Comparison of ENCODE assay signal across 11 cellular contexts in genomic region chr1:77926561-77927357, GRCh38. TPM values are rescaled to one million over a fixed set of nuclear protein-coding genes. Genes with fewer than 3 reads are reported as not detected.
DNase-seq lines count a peak whose midpoint lies in the region; ATAC-seq and TF ChIP-seq lines count a peak whose summit lies in the region.
"Had no signal": no experiment of that assay in that cellular context is flagged by ENCODE, and none has a peak within 500 bp of the region (broad histone marks: within the 10 kb centered on the region; RNA-seq: fewer than 3 reads in every experiment).

No MANE protein-coding gene starts in this region.

- H3K27ac ChIP-seq in stomach smooth muscle (ENCODE audit: low read length), result peak overlapping the region; percentile 1
- H3K27ac ChIP-seq in sigmoid colon, result peak overlapping the region in 2 of 4 donors; percentile 33 to 45

- H3K9ac ChIP-seq in stomach smooth muscle (ENCODE audit: low read length in 2 of 2), result no peak overlapping the region

- no peaks in the 10 kb centered on the region for H3K9me3 ChIP-seq in stomach smooth muscle (ENCODE audit: control insufficient read depth in 2 of 2, low read length in 2 of 2)
- no peaks in the 10 kb centered on the region for H3K9me3 ChIP-seq in sigmoid colon

- intact Hi-C loops in sigmoid colon (cut with DNase I), result loop anchor here (5.0 kb wide), 1 partner anchor 36 kb away; no protein-coding TSS in a partner anchor

- POLR2A ChIA-PET in activated CD8-positive, alpha-beta T cell treated with anti-CD3 and anti-CD28 coated beads, Interleukin-2, amount 10 ng/mL, durations not matched to agents 7 days and 5 days (lab: Charles Lee), result interaction anchor here (1.4 kb wide), 1 partner anchor 78 kb away, joined by 6 read pairs; the partner anchor contains the start of gene DNAJB4

- H3K27ac Mint-ChIP-seq in activated CD8-positive, alpha-beta T cell treated with anti-CD3 and anti-CD28 coated beads, Interleukin-2, amount 10 ng/mL, durations not matched to agents 7 days and 5 days, result peak overlapping the region; percentile 79

- TF ChIP-seq EP300 in sigmoid colon (IDR thresholded peaks at IDR 0.05), result no peak

- 47 to 68% methylated on average over 13 of the region's 13 CpGs for WGBS in sigmoid colon, 2 donors

- H3K9me3 Mint-ChIP-seq in activated T-cell treated with anti-CD3 and anti-CD28 coated beads, Interleukin-2, amount 50 U/mL, for 4 hours, result no peaks in the 10 kb centered on the region
- no peaks in the 10 kb centered on the region for H3K9me3 Mint-ChIP-seq in activated CD8-positive, alpha-beta T cell treated with anti-CD3 and anti-CD28 coated beads, Interleukin-2, amount 10 ng/mL, durations not matched to agents 7 days and 5 days (ENCODE audit: insufficient read depth)

- peaks cover 10% of the 10 kb centered on the region for H3K36me3 Mint-ChIP-seq in activated T-cell treated with anti-CD3 and anti-CD28 coated beads, Interleukin-2, amount 50 U/mL, for 4 hours (ENCODE audit: insufficient read depth)
- H3K36me3 Mint-ChIP-seq in activated CD8-positive, alpha-beta T cell treated with anti-CD3 and anti-CD28 coated beads, Interleukin-2, amount 10 ng/mL, durations not matched to agents 7 days and 5 days (ENCODE audit: low read depth), result peaks cover 7% of the 10 kb centered on the region

- H3K4me1 ChIP-seq in stomach smooth muscle (ENCODE audit: control insufficient read depth, insufficient read depth, low read length), result no peaks in the 10 kb centered on the region
- peaks cover 0 to 16% (median 7%) of the 10 kb centered on the region in 4 donors for H3K4me1 ChIP-seq in sigmoid colon

- H3K36me3 ChIP-seq in stomach smooth muscle (ENCODE audit: control insufficient read depth in 2 of 2, insufficient read depth in 2 of 2, low read length in 2 of 2), result peaks cover 26 to 27% of the 10 kb centered on the region in 2 donors
- peaks cover 0 to 91% (median 36%) of the 10 kb centered on the region in 4 donors for H3K36me3 ChIP-seq in sigmoid colon

- H3K27me3 ChIP-seq in stomach smooth muscle (ENCODE audit: control insufficient read depth in 1 of 2, insufficient read depth in 2 of 2, low read length in 2 of 2), result no peaks in the 10 kb centered on the region
- H3K27me3 ChIP-seq in sigmoid colon, result no peaks in the 10 kb centered on the region

- H3K4me1 Mint-ChIP-seq in activated T-cell treated with anti-CD3 and anti-CD28 coated beads, Interleukin-2, amount 50 U/mL, for 4 hours (ENCODE audit: low read depth), result peaks cover 9% of the 10 kb centered on the region
- H3K4me1 Mint-ChIP-seq in activated CD8-positive, alpha-beta T cell treated with anti-CD3 and anti-CD28 coated beads, Interleukin-2, amount 10 ng/mL, durations not matched to agents 7 days and 5 days (ENCODE audit: low read depth), result peaks cover 11% of the 10 kb centered on the region

- no peak for DNase-seq in activated T-cell treated with anti-CD3 and anti-CD28 coated beads, Interleukin-2, amount 50 U/mL, for 4 hours
- DNase-seq in activated T-cell treated with anti-CD3 and anti-CD28 coated beads, Interleukin-2, amount 50 U/mL, for 48 hours, result no peak
- no peak for DNase-seq in activated CD8-positive, alpha-beta T cell treated with anti-CD3 and anti-CD28 coated beads, Interleukin-2, amount 10 ng/mL, durations not matched to agents 7 days and 5 days
- DNase-seq in NCI-H748 (lab: John Stamatoyannopoulos, UW; ENCODE audit: unreplicated experiment) (no peak), sigmoid colon (no peak), SW480 (ENCODE audit: low spot score) (no peak)
- DNase-seq: ACHN; NK-92 treated with Interleukin-12 subunit alpha and Interleukin-12 subunit beta, amount 100 ng/mL, for 24 hours; stimulated activated CD4-positive, alpha-beta T cell treated with anti-CD3 and anti-CD28 coated beads, Interleukin-4, amount 100 ng/mL, for 4 hours had no signal

- TF ChIP-seq POLR2A in sigmoid colon (IDR thresholded peaks at IDR 0.05), result no peak

- peak; percentile 23 to 32 for ATAC-seq in activated T-cell treated with anti-CD3 and anti-CD28 coated beads, Interleukin-2, amount 50 U/mL, for 4 hours
- peak; percentile 53 for ATAC-seq in HG03442 (IDR thresholded peaks at IDR 0.05; ENCODE audit: unreplicated experiment)
- peak; percentile 62 for ATAC-seq in activated CD8-positive, alpha-beta T cell treated with anti-CD3 and anti-CD28 coated beads, Interleukin-2, amount 10 ng/mL, durations not matched to agents 7 days and 5 days

- H3K4me3 Mint-ChIP-seq in activated T-cell treated with anti-CD3 and anti-CD28 coated beads, Interleukin-2, amount 50 U/mL, for 4 hours, result peak overlapping the region; percentile 78
- H3K4me3 Mint-ChIP-seq in activated CD8-positive, alpha-beta T cell treated with anti-CD3 and anti-CD28 coated beads, Interleukin-2, amount 10 ng/mL, durations not matched to agents 7 days and 5 days, result peak overlapping the region; percentile 74

- CTCF ChIA-PET in activated CD8-positive, alpha-beta T cell treated with anti-CD3 and anti-CD28 coated beads, Interleukin-2, amount 10 ng/mL, durations not matched to agents 7 days and 5 days (lab: Charles Lee), result no interaction called here

- H3K4me3 ChIP-seq in stomach smooth muscle (ENCODE audit: low read length in 2 of 2) (no peak overlapping the region), sigmoid colon (peak overlapping the region in 1 of 4 donors; percentile 15)

- H3K27me3 Mint-ChIP-seq in activated T-cell treated with anti-CD3 and anti-CD28 coated beads, Interleukin-2, amount 50 U/mL, for 4 hours (ENCODE audit: low read depth), result no peaks in the 10 kb centered on the region
- no peaks in the 10 kb centered on the region for H3K27me3 Mint-ChIP-seq in activated CD8-positive, alpha-beta T cell treated with anti-CD3 and anti-CD28 coated beads, Interleukin-2, amount 10 ng/mL, durations not matched to agents 7 days and 5 days (ENCODE audit: low read depth)

- TF ChIP-seq CTCF in sigmoid colon (IDR thresholded peaks at IDR 0.05), result no peak

RNA-seq across cellular contexts. Expression of gene NEXN, which starts 38.3 kb away (rescaled TPM):
- total RNA-seq in activated T-cell treated with anti-CD3 and anti-CD28 coated beads, Interleukin-2, amount 50 U/mL, for 4 hours, result under 1 TPM; 0.32 to 0.60 (median 0.40) TPM
- 1 to 10 TPM; 3.3 to 3.4 TPM for total RNA-seq in activated CD8-positive, alpha-beta T cell treated with anti-CD3 and anti-CD28 coated beads, Interleukin-2, amount 10 ng/mL, durations not matched to agents 7 days and 5 days
- 100 to 1,000 TPM in 2 of 4 donors, 10 to 100 TPM in 2; 68.8 to 158 (median 95.3) TPM for total RNA-seq in sigmoid colon
- polyA plus RNA-seq in sigmoid colon, result 1 to 10 TPM; 4.2 to 7.9 (median 6.0) TPM

RNA-seq across cellular contexts. Expression of gene FUBP1, which starts 52.1 kb away (rescaled TPM):
- total RNA-seq in activated T-cell treated with anti-CD3 and anti-CD28 coated beads, Interleukin-2, amount 50 U/mL, for 4 hours, result 100 to 1,000 TPM; 262 to 285 (median 277) TPM
- 100 to 1,000 TPM; 195 to 197 TPM for total RNA-seq in activated CD8-positive, alpha-beta T cell treated with anti-CD3 and anti-CD28 coated beads, Interleukin-2, amount 10 ng/mL, durations not matched to agents 7 days and 5 days
- total RNA-seq in sigmoid colon, result 10 to 100 TPM; 60.6 to 79.2 (median 71.3) TPM
- polyA plus RNA-seq in sigmoid colon, result 10 to 100 TPM; 20.8 to 60.4 (median 22.8) TPM

Comparison
In these comparisons a context has a peak if more than half of its experiments do, and no peak if none do; other contexts are left out.
1. RNA of gene NEXN, which starts 38.3 kb away (total RNA-seq): 68.8 to 158 TPM in sigmoid colon; 3.3 to 3.4 TPM in activated CD8-positive, alpha-beta T cell treated with anti-CD3 and anti-CD28 coated beads, Interleukin-2, amount 10 ng/mL, durations not matched to agents 7 days and 5 days and 0.32 to 0.60 TPM in activated T-cell treated with anti-CD3 and anti-CD28 coated beads, Interleukin-2, amount 50 U/mL, for 4 hours; every median in the first group is over 10 times any median in the second.
2. Peak in every context shown above with its lines, with median percentiles within 50 percentile points of each other: ATAC-seq.